In the genomic region with DNA sequence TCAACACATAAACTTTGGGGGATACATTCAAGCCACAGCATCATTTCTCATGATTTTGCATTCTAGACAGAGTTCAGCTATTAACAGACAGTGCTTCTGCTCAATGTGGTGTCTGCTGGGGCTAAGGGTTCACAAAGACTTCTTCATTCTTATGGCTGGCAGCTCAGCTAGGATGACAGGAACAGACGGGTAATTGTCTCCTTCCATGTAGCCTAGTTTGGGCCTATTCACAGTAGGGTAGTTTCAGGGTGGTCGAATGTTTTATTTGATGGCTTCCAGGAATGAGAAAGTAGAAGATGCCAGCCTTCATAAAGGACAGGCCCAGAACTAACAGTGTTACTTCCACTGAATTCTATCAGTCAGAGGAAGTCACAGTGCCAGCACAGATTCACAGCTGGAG, we compare ENCODE assay signal across 11 cellular contexts. TPM values are rescaled to one million over a fixed set of nuclear protein-coding genes. Genes with fewer than 3 reads are reported as not detected.
A peak's percentile ranks its signal among the peaks of the same experiment; 100 is the strongest.
DNase-seq lines count a peak whose midpoint lies in the region; TF ChIP-seq lines count a peak whose summit lies in the region.
"Had no signal": no experiment of that assay in that cellular context is flagged by ENCODE, and none has a peak within 500 bp of the region (broad histone marks: within the 10 kb centered on the region; RNA-seq: fewer than 3 reads in every experiment).

No MANE protein-coding gene starts in this region.

- H3K9me3 Mint-ChIP-seq in CD4-positive, alpha-beta memory T cell, result no peaks in the 10 kb centered on the region
- H3K9me3 Mint-ChIP-seq in endothelial cell (ENCODE audit: unreplicated experiment), result no peaks in the 10 kb centered on the region
- H3K9me3 Mint-ChIP-seq: CD8-positive, alpha-beta memory T cell had no signal

- H3K9me3 ChIP-seq in CD4-positive, alpha-beta memory T cell (ENCODE audit: control insufficient read depth in 1 of 2, low read length in 2 of 2), result no peaks in the 10 kb centered on the region
- H3K9me3 ChIP-seq: HAP-1 had no signal

- no peak overlapping the region for H3K4me3 Mint-ChIP-seq in CD4-positive, alpha-beta memory T cell
- no peak overlapping the region for H3K4me3 Mint-ChIP-seq in endothelial cell (ENCODE audit: unreplicated experiment)
- H3K4me3 Mint-ChIP-seq: CD14-positive monocyte; CD8-positive, alpha-beta memory T cell had no signal

- POLR2A ChIA-PET in CD4-positive, alpha-beta memory T cell (lab: Charles Lee; ENCODE audit: partially characterized antibody), result no interaction called here

- H3K4me1 Mint-ChIP-seq in CD4-positive, alpha-beta memory T cell, result peaks cover 0 to 1% (median 0%) of the 10 kb centered on the region in 4 donors
- no peaks in the 10 kb centered on the region for H3K4me1 Mint-ChIP-seq in endothelial cell (ENCODE audit: unreplicated experiment)
- H3K4me1 Mint-ChIP-seq: CD14-positive monocyte; CD8-positive, alpha-beta memory T cell had no signal

- H3K36me3 Mint-ChIP-seq in CD4-positive, alpha-beta memory T cell, result no peaks in the 10 kb centered on the region
- no peaks in the 10 kb centered on the region for H3K36me3 Mint-ChIP-seq in endothelial cell (ENCODE audit: low read depth, unreplicated experiment)
- H3K36me3 Mint-ChIP-seq: CD14-positive monocyte; CD8-positive, alpha-beta memory T cell had no signal

- no peaks in the 10 kb centered on the region for H3K36me3 ChIP-seq in CD4-positive, alpha-beta memory T cell (ENCODE audit: insufficient read depth, low read length)
- H3K36me3 ChIP-seq: HAP-1 had no signal

- intact Hi-C loops in CD4-positive, alpha-beta memory T cell (cut with micrococcal nuclease), result no loop called here

- TF ChIP-seq CTCF in endothelial cell (IDR thresholded peaks at IDR 0.05; ENCODE audit: unreplicated experiment) (no peak), foreskin fibroblast (IDR thresholded peaks at IDR 0.05; ENCODE audit: low read depth, low read length) (no peak)

- peaks cover 14% of the 10 kb centered on the region in 2 donors for H3K27me3 Mint-ChIP-seq in CD4-positive, alpha-beta memory T cell
- H3K27me3 Mint-ChIP-seq in endothelial cell (ENCODE audit: unreplicated experiment), result peaks cover 2% of the 10 kb centered on the region

- H3K27ac Mint-ChIP-seq in CD4-positive, alpha-beta memory T cell, result no peak overlapping the region
- no peak overlapping the region for H3K27ac Mint-ChIP-seq in endothelial cell (ENCODE audit: unreplicated experiment)
- H3K27ac Mint-ChIP-seq: CD8-positive, alpha-beta memory T cell had no signal

- no peaks in the 10 kb centered on the region for H3K27me3 ChIP-seq in CD4-positive, alpha-beta memory T cell (ENCODE audit: insufficient read depth, low read length)

- no peaks in the 10 kb centered on the region for H3K4me1 ChIP-seq in CD4-positive, alpha-beta memory T cell (ENCODE audit: insufficient read depth, low read length)
- H3K4me1 ChIP-seq: HAP-1 had no signal

- no peak overlapping the region for H3K4me3 ChIP-seq in CD4-positive, alpha-beta memory T cell (ENCODE audit: low read length in 2 of 2)
- H3K4me3 ChIP-seq in foreskin fibroblast (ENCODE audit: low read depth in 1 of 2, low read length in 2 of 2), result no peak overlapping the region
- H3K4me3 ChIP-seq: HAP-1 had no signal

- no peak overlapping the region for H3K27ac ChIP-seq in CD4-positive, alpha-beta memory T cell (ENCODE audit: low read depth, low read length)

- in situ Hi-C loops in SK-MEL-5 (cut with HindIII; ENCODE audit: low pct_unique_long_range_greater_than_20kb, low sequenced_read_pairs), result no loop called here

- CTCF ChIA-PET in CD4-positive, alpha-beta memory T cell (lab: Charles Lee; ENCODE audit: partially characterized antibody), result no interaction called here

- DNase-seq in SK-MEL-5 (ENCODE audit: low read depth, low spot score) (peak; percentile 82), medulla oblongata (ENCODE audit: extremely low spot score) (peak; percentile 79), putamen (ENCODE audit: low spot score) (peak; percentile 53), endothelial cell (ENCODE audit: low spot score) (no peak), foreskin fibroblast (no peak), SIG-M5 (lab: John Stamatoyannopoulos, UW) (no peak)
- DNase-seq in CD4-positive, alpha-beta memory T cell, result no peak
- DNase-seq: CD8-positive, alpha-beta memory T cell; DMS53 had no signal

RNA-seq across cellular contexts. Expression of a gene that starts 26.0 kb away (rescaled TPM):
- 5.2 and 5.4 TPM in 2 replicates for total RNA-seq in SK-MEL-5 (2014; rRNA removed; shearing (Covaris generic))
- 7.6 and 9.7 TPM in 2 replicates for polyA plus RNA-seq in SK-MEL-5 (2015; cell fraction: cytosol; rRNA removed)
- polyA plus RNA-seq in SK-MEL-5 (2015; cell fraction: nucleus; rRNA removed), result 9.1 and 10.7 TPM in 2 replicates
- 10 to 100 TPM; 33.4 to 34.1 TPM for total RNA-seq in CD4-positive, alpha-beta memory T cell
- polyA plus RNA-seq in CD4-positive, alpha-beta memory T cell, result 10 to 100 TPM in 1 of 2 donors, 1 to 10 TPM in 1; 4.7 to 15.8 TPM
- 32.5 TPM for total RNA-seq in endothelial cell (ENCODE audit: unreplicated experiment)

Comparison
In these comparisons a context has a peak if more than half of its experiments do, and no peak if none do; other contexts are left out.
1. DNase-seq: peak in SK-MEL-5 (single experiment), medulla oblongata (single experiment) and putamen (single experiment); none in CD4-positive, alpha-beta memory T cell (0 of 5), endothelial cell (single experiment), foreskin fibroblast (0 of 2) and SIG-M5 (single experiment).